12 cellular contexts compared by ENCODE assay signal in the genomic region with DNA sequence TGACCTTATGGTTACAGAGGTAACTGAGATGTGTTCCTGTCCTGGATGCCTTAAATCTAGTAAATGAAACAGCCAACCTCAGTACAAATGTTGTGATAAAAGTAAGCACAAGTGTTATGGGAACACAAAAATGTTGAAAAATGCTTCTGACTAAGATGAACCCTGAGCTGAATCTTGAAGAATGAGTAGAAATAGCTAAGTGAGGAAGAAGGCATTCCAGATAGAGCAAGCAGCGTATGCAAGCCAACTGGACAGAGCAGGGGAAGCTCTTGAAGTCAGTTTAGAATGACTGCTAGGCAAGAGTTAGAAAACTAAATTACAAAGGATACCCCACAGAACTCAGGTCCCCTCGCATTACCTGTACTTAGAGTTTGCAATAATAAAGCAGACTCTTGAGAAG. TPM values are rescaled to one million over a fixed set of nuclear protein-coding genes. Genes with fewer than 3 reads are reported as not detected.
DNase-seq lines count a peak whose midpoint lies in the region; ATAC-seq and TF ChIP-seq lines count a peak whose summit lies in the region.
"Had no signal": no experiment of that assay in that cellular context is flagged by ENCODE, and none has a peak within 500 bp of the region (broad histone marks: within the 10 kb centered on the region; RNA-seq: fewer than 3 reads in every experiment).

No MANE protein-coding gene starts in this region.

- no peaks in the 10 kb centered on the region for H3K36me3 ChIP-seq in CD8-positive, alpha-beta memory T cell (ENCODE audit: insufficient read depth, low read length)
- H3K36me3 ChIP-seq in Karpas-422 (ENCODE audit: insufficient read depth, low read length) (peaks cover 5% of the 10 kb centered on the region; the same call in 1 of the 2 replicates), adrenal gland (replicated peaks in 1 of 2) (peaks cover 0 to 12% of the 10 kb centered on the region in 2 donors)

- peak overlapping the region; percentile 94 for H3K9ac ChIP-seq in Karpas-422 (ENCODE audit: low read length)

- H3K27ac Mint-ChIP-seq in CD8-positive, alpha-beta memory T cell, result peak overlapping the region in 3 of 8 donors; percentile 54 to 85 (median 63)
- H3K27ac Mint-ChIP-seq in natural killer cell treated with Interleukin-12 subunit alpha and Interleukin-12 subunit beta and Interleukin-15 and Interleukin-18, amount 100 ng/mL, for 72 hours, result peak overlapping the region in 1 of 2 donors; percentile 81
- H3K27ac Mint-ChIP-seq: activated CD8-positive, alpha-beta T cell treated with anti-CD3 and anti-CD28 coated beads for 36 hours had no signal

- CTCF ChIA-PET in CD8-positive, alpha-beta memory T cell (lab: Charles Lee), result interaction anchor here (0.8 to 2.2 kb wide), 5 partner anchors 11 to 415 kb away, joined by 3 to 7 read pairs (median 4); no protein-coding TSS in a partner anchor

- WGBS in adrenal gland, 4 donors, result 71 to 90% (median 81%) methylated on average over 2 of the region's 2 CpGs

- peak overlapping the region in 5 of 7 donors; percentile 2 to 100 (median 98) for H3K4me3 Mint-ChIP-seq in CD8-positive, alpha-beta memory T cell
- H3K4me3 Mint-ChIP-seq in natural killer cell treated with Interleukin-12 subunit alpha and Interleukin-12 subunit beta and Interleukin-15 and Interleukin-18, amount 100 ng/mL, for 72 hours, result peak overlapping the region; percentile 95

- intact Hi-C loops in adrenal gland (cut with DNase I), result loop anchor here in 1 of 2 donors (5.0 kb wide), 1 partner anchor 70 kb away; the partner anchor contains the start of gene GSTA4

- H3K4me1 ChIP-seq in CD8-positive, alpha-beta memory T cell (ENCODE audit: insufficient read depth, low read length), result peaks cover 27% of the 10 kb centered on the region
- H3K4me1 ChIP-seq in Karpas-422 (ENCODE audit: low read length) (peaks cover 32% of the 10 kb centered on the region), adrenal gland (replicated peaks in 1 of 2) (peaks cover 21 to 52% of the 10 kb centered on the region in 2 donors)
- H3K4me1 ChIP-seq: ascending aorta had no signal

- no peaks in the 10 kb centered on the region for H3K9me3 ChIP-seq in CD8-positive, alpha-beta memory T cell (ENCODE audit: low read length)
- H3K9me3 ChIP-seq in Karpas-422 (ENCODE audit: low read length) (no peaks in the 10 kb centered on the region), adrenal gland (replicated peaks in 1 of 3) (no peaks in the 10 kb centered on the region)
- H3K9me3 ChIP-seq: ascending aorta had no signal

- H3K27ac ChIP-seq in CD8-positive, alpha-beta memory T cell (ENCODE audit: low read depth, low read length), result peak overlapping the region; percentile 27
- peak overlapping the region; percentile 27 for H3K27ac ChIP-seq in Karpas-422 (ENCODE audit: low read length)
- peak overlapping the region; percentile 6 to 96 (median 90) for H3K27ac ChIP-seq in adrenal gland
- H3K27ac ChIP-seq: ascending aorta had no signal

- H3K27me3 Mint-ChIP-seq in CD8-positive, alpha-beta memory T cell, result no peaks in the 10 kb centered on the region
- H3K27me3 Mint-ChIP-seq in natural killer cell treated with Interleukin-12 subunit alpha and Interleukin-12 subunit beta and Interleukin-15 and Interleukin-18, amount 100 ng/mL, for 72 hours, result no peaks in the 10 kb centered on the region
- H3K27me3 Mint-ChIP-seq: activated CD8-positive, alpha-beta T cell treated with anti-CD3 and anti-CD28 coated beads for 36 hours had no signal

- no peaks in the 10 kb centered on the region for H3K9me3 Mint-ChIP-seq in CD8-positive, alpha-beta memory T cell
- H3K9me3 Mint-ChIP-seq in natural killer cell treated with Interleukin-12 subunit alpha and Interleukin-12 subunit beta and Interleukin-15 and Interleukin-18, amount 100 ng/mL, for 72 hours, result no peaks in the 10 kb centered on the region
- H3K9me3 Mint-ChIP-seq: activated CD8-positive, alpha-beta T cell treated with anti-CD3 and anti-CD28 coated beads for 36 hours had no signal

- TF ChIP-seq POLR2A in adrenal gland (IDR thresholded peaks at IDR 0.05), result no peak

- H3K4me1 Mint-ChIP-seq in CD8-positive, alpha-beta memory T cell, result peaks cover 45 to 61% (median 53%) of the 10 kb centered on the region in 3 donors
- H3K4me1 Mint-ChIP-seq in natural killer cell treated with Interleukin-12 subunit alpha and Interleukin-12 subunit beta and Interleukin-15 and Interleukin-18, amount 100 ng/mL, for 72 hours (ENCODE audit: low read depth in 2 of 2), result peaks cover 29 to 36% of the 10 kb centered on the region in 2 donors

- no peaks in the 10 kb centered on the region for H3K9me2 ChIP-seq in Karpas-422 (replicated peaks; ENCODE audit: insufficient read depth, low read length)

- no peak overlapping the region for H3K4me3 ChIP-seq in CD8-positive, alpha-beta memory T cell (ENCODE audit: low read length)
- H3K4me3 ChIP-seq in Karpas-422 (ENCODE audit: low read length) (peak overlapping the region; percentile 95; the same call in 1 of the 2 replicates), adrenal gland (peak overlapping the region in 1 of 4 donors; percentile 70)

- H3K36me3 Mint-ChIP-seq in CD8-positive, alpha-beta memory T cell, result peaks cover 0 to 29% (median 4%) of the 10 kb centered on the region in 3 donors
- H3K36me3 Mint-ChIP-seq in natural killer cell treated with Interleukin-12 subunit alpha and Interleukin-12 subunit beta and Interleukin-15 and Interleukin-18, amount 100 ng/mL, for 72 hours, result no peaks in the 10 kb centered on the region

- no peak for DNase-seq in CD8-positive, alpha-beta memory T cell
- DNase-seq in Karpas-422 (no peak), adrenal gland (no peak), NCI-H82 (lab: John Stamatoyannopoulos, UW) (no peak)
- DNase-seq in natural killer cell treated with Interleukin-12 subunit alpha and Interleukin-12 subunit beta and Interleukin-15 and Interleukin-18, amount 100 ng/mL, for 72 hours (ENCODE audit: low spot score), result no peak
- DNase-seq: activated CD8-positive, alpha-beta T cell treated with anti-CD3 and anti-CD28 coated beads for 36 hours; DMS153; NCI-H1092 treated with DMSO at 0.1 percent for 48 hours; SIG-M5 had no signal

- no peak for ATAC-seq in natural killer cell treated with Interleukin-12 subunit alpha and Interleukin-12 subunit beta and Interleukin-15 and Interleukin-18, amount 100 ng/mL, for 72 hours
- no peak for ATAC-seq in HG03039 (IDR thresholded peaks at IDR 0.05; ENCODE audit: unreplicated experiment)
- ATAC-seq in GM18502 (IDR thresholded peaks at IDR 0.05; ENCODE audit: poor library complexity, unreplicated experiment), result no peak
- ATAC-seq: activated CD8-positive, alpha-beta T cell treated with anti-CD3 and anti-CD28 coated beads for 36 hours had no signal

- peak overlapping the region; percentile 71 for H3K4me2 ChIP-seq in Karpas-422 (ENCODE audit: low read depth, low read length, poor library complexity, severe bottlenecking)

- no peaks in the 10 kb centered on the region for H3K27me3 ChIP-seq in CD8-positive, alpha-beta memory T cell (ENCODE audit: insufficient read depth, low read length, poor library complexity, severe bottlenecking)
- H3K27me3 ChIP-seq in Karpas-422 (ENCODE audit: low read length) (no peaks in the 10 kb centered on the region), adrenal gland (no peaks in the 10 kb centered on the region)
- H3K27me3 ChIP-seq: ascending aorta had no signal

- no peak overlapping the region for H2AFZ ChIP-seq in Karpas-422 (ENCODE audit: low read length)

- POLR2A ChIA-PET in CD8-positive, alpha-beta memory T cell (lab: Charles Lee), result no interaction called here

- TF ChIP-seq CTCF in adrenal gland (IDR thresholded peaks at IDR 0.05), result no peak

- peaks cover 6% of the 10 kb centered on the region; the same call in 1 of the 2 replicates for H4K20me1 ChIP-seq in Karpas-422 (ENCODE audit: insufficient read depth, low read depth, low read length)

- H3K79me2 ChIP-seq in Karpas-422 (ENCODE audit: low read length), result peaks cover 64% of the 10 kb centered on the region

RNA-seq across cellular contexts. Expression of gene FBXO9, which starts 2.1 kb away (rescaled TPM):
- total RNA-seq in CD8-positive, alpha-beta memory T cell, result 10 to 100 TPM; 62.7 to 71.2 TPM
- polyA plus RNA-seq in CD8-positive, alpha-beta memory T cell, result 57.3 TPM
- total RNA-seq in Karpas-422 (2014; rRNA removed; shearing (Covaris generic); ENCODE audit: low replicate concordance), result 41.5 and 51.0 TPM in 2 replicates
- total RNA-seq in adrenal gland, result 100 to 1,000 TPM in 7 of 8 donors, 10 to 100 TPM in 1; 42.7 to 396 (median 163) TPM
- 100 to 1,000 TPM in 1 of 3 donors, 10 to 100 TPM in 2; 60.1 to 176 (median 60.8) TPM for polyA plus RNA-seq in adrenal gland
- total RNA-seq in natural killer cell treated with Interleukin-12 subunit alpha and Interleukin-12 subunit beta and Interleukin-15 and Interleukin-18, amount 100 ng/mL, for 72 hours, result 10 to 100 TPM; 62.8 to 74.9 TPM

RNA-seq across cellular contexts. Expression of gene CILK1, which starts 5.7 kb away (rescaled TPM):
- total RNA-seq in CD8-positive, alpha-beta memory T cell, result 1 to 10 TPM; 7.4 to 7.7 TPM
- polyA plus RNA-seq in CD8-positive, alpha-beta memory T cell, result 5.5 TPM
- total RNA-seq in Karpas-422 (2014; rRNA removed; shearing (Covaris generic); ENCODE audit: low replicate concordance), result 1.1 and 3.5 TPM in 2 replicates
- total RNA-seq in adrenal gland, result 10 to 100 TPM; 28.2 to 71.1 (median 47.4) TPM
- 10 to 100 TPM; 11.7 to 52.7 (median 12.1) TPM for polyA plus RNA-seq in adrenal gland
- total RNA-seq in natural killer cell treated with Interleukin-12 subunit alpha and Interleukin-12 subunit beta and Interleukin-15 and Interleukin-18, amount 100 ng/mL, for 72 hours, result 10 to 100 TPM in 1 of 2 donors, 1 to 10 TPM in 1; 4.3 to 10.0 TPM

Comparison
In these comparisons a context has a peak if more than half of its experiments do, and no peak if none do; other contexts are left out.
1. H3K27ac ChIP-seq: peak in every context shown above with its lines; median percentile 90 in adrenal gland; 27 in CD8-positive, alpha-beta memory T cell; 27 in Karpas-422.